ENCODE assay signal across 8 cellular contexts in the genomic region with DNA sequence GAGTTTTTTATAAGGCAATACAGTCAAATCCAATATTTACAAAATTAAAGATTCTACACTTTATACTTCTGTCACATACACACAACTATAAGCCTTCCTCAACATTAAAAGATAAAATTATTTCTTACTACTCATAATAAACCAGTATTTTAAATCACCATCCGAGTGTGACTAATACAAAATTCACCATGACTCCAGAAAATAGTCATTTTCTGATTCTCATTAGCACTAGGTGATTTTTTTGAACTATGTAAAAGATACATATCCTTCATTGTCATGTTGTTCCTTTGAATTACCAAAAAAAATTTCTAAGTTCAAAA. TPM values are rescaled to one million over a fixed set of nuclear protein-coding genes. Genes with fewer than 3 reads are reported as not detected.
DNase-seq lines count a peak whose midpoint lies in the region; ATAC-seq, FAIRE-seq and TF ChIP-seq lines count a peak whose summit lies in the region.

No MANE protein-coding gene starts in this region.

- H3K27me3 ChIP-seq in heart right ventricle (no peaks in the 10 kb centered on the region), upper lobe of left lung (no peaks in the 10 kb centered on the region)

- peak; percentile 21 for FAIRE-seq in kidney (lab: Jason Lieb, UNC)

- ATAC-seq in heart right ventricle (no peak), upper lobe of left lung (ENCODE audit: low FRiP score in 2 of 2) (no peak), GM19455 (IDR thresholded peaks at IDR 0.05; ENCODE audit: unreplicated experiment) (no peak)

- no peak for TF ChIP-seq EP300 in upper lobe of left lung (IDR thresholded peaks at IDR 0.05)

- H3K36me3 Mint-ChIP-seq in activated naive CD8-positive, alpha-beta T cell treated with anti-CD3 and anti-CD28 coated beads for 36 hours, result peaks cover 7% of the 10 kb centered on the region

- intact Hi-C loops in heart right ventricle (cut with DNase I) (no loop called here), cardiac septum (cut with DNase I) (no loop called here), kidney (cut with DNase I) (no loop called here)

- 53 to 90% methylated on average over 1 of the region's 1 CpG for WGBS in heart right ventricle, 2 donors
- 38 to 81% methylated on average over 1 of the region's 1 CpG for WGBS in upper lobe of left lung, 2 donors

- H3K27ac ChIP-seq in heart right ventricle (peak overlapping the region in 1 of 10 donors; percentile 84), kidney (ENCODE audit: low read depth in 2 of 2, low read length in 2 of 2) (no peak overlapping the region), upper lobe of left lung (peak overlapping the region; percentile 48 to 77 (median 60))

- no peak overlapping the region for H3K4me3 Mint-ChIP-seq in activated naive CD8-positive, alpha-beta T cell treated with anti-CD3 and anti-CD28 coated beads for 36 hours

- H3K9me3 ChIP-seq in heart right ventricle (no peaks in the 10 kb centered on the region), kidney (ENCODE audit: control insufficient read depth in 1 of 2, low read length in 2 of 2) (no peaks in the 10 kb centered on the region), upper lobe of left lung (no peaks in the 10 kb centered on the region)

- H3K4me1 ChIP-seq in heart right ventricle (peaks cover 0 to 9% (median 0%) of the 10 kb centered on the region in 9 donors), kidney (ENCODE audit: control insufficient read depth in 1 of 2, insufficient read depth in 1 of 2, low read depth in 1 of 2, low read length in 2 of 2) (peaks cover 0 to 2% of the 10 kb centered on the region in 2 donors), upper lobe of left lung (peaks cover 0 to 14% (median 5%) of the 10 kb centered on the region in 4 donors)

- DNase-seq in heart right ventricle (no peak), cardiac septum (ENCODE audit: low spot score) (no peak), kidney (no peak), upper lobe of left lung (no peak), Ammon's horn (ENCODE audit: low spot score) (no peak), COLO668 (lab: John Stamatoyannopoulos, UW; ENCODE audit: unreplicated experiment) (no peak)
- no peak for DNase-seq in activated naive CD8-positive, alpha-beta T cell treated with anti-CD3 and anti-CD28 coated beads for 36 hours

- TF ChIP-seq CTCF in heart right ventricle (IDR thresholded peaks at IDR 0.05), result no peak
- TF ChIP-seq CTCF in kidney (IDR thresholded peaks at IDR 0.05; ENCODE audit: borderline replicate concordance, extremely low read depth, insufficient read depth), result no peak
- no peak for TF ChIP-seq CTCF in upper lobe of left lung (IDR thresholded peaks at IDR 0.05)

- H3K9me3 Mint-ChIP-seq in activated naive CD8-positive, alpha-beta T cell treated with anti-CD3 and anti-CD28 coated beads for 36 hours, result no peaks in the 10 kb centered on the region

- H3K36me3 ChIP-seq in heart right ventricle (no peaks in the 10 kb centered on the region), kidney (ENCODE audit: control insufficient read depth in 1 of 2, insufficient read depth in 2 of 2, low read length in 2 of 2) (no peaks in the 10 kb centered on the region), upper lobe of left lung (no peaks in the 10 kb centered on the region)

- peak overlapping the region in 6 of 10 donors; percentile 24 to 45 (median 35) for H3K4me3 ChIP-seq in heart right ventricle
- peak overlapping the region in 1 of 2 donors; percentile 56 for H3K4me3 ChIP-seq in kidney (ENCODE audit: low read length in 2 of 2)
- peak overlapping the region in 3 of 4 donors; percentile 10 to 36 (median 20) for H3K4me3 ChIP-seq in upper lobe of left lung

- H3K4me1 Mint-ChIP-seq in activated naive CD8-positive, alpha-beta T cell treated with anti-CD3 and anti-CD28 coated beads for 36 hours, result peaks cover 15% of the 10 kb centered on the region

- no peak overlapping the region for H3K9ac ChIP-seq in kidney (ENCODE audit: low read length in 2 of 2)

- H3K27ac Mint-ChIP-seq in activated naive CD8-positive, alpha-beta T cell treated with anti-CD3 and anti-CD28 coated beads for 36 hours, result peak overlapping the region; percentile 89

- peaks cover 6% of the 10 kb centered on the region for H3K27me3 Mint-ChIP-seq in activated naive CD8-positive, alpha-beta T cell treated with anti-CD3 and anti-CD28 coated beads for 36 hours

- no peak for TF ChIP-seq POLR2A in upper lobe of left lung (IDR thresholded peaks at IDR 0.05)

RNA-seq across cellular contexts. Expression of a gene that starts 0.6 kb away (rescaled TPM):
- total RNA-seq in heart right ventricle (1 to 10 TPM in 2 of 10 donors, under 1 TPM in 8; 0.05 to 1.2 (median 0.15) TPM), cardiac septum (0.19 TPM), kidney (2.6 TPM), upper lobe of left lung (1 to 10 TPM in 5 of 6 donors, under 1 TPM in 1; 0.77 to 9.6 (median 2.1) TPM)
- polyA plus RNA-seq in heart right ventricle (under 1 TPM; 0.07 to 0.09 TPM), kidney (ENCODE audit: insufficient read depth, low read depth, low replicate concordance) (0.04 TPM)
- total RNA-seq in activated naive CD8-positive, alpha-beta T cell treated with anti-CD3 and anti-CD28 coated beads for 36 hours, result 1 to 10 TPM; 5.2 to 5.3 TPM

Comparison
In these comparisons a context has a peak if more than half of its experiments do, and no peak if none do; other contexts are left out.
1. H3K27ac ChIP-seq: peak in upper lobe of left lung (4 of 4); none in kidney (0 of 2).